In genomic region chr9:6173914-6174313, GRCh38 we compare ENCODE assay signal across 9 cellular contexts. TPM values are rescaled to one million over a fixed set of nuclear protein-coding genes. Genes with fewer than 3 reads are reported as not detected.
"Had no signal": no experiment of that assay in that cellular context is flagged by ENCODE, and none has a peak within 500 bp of the region (broad histone marks: within the 10 kb centered on the region; RNA-seq: fewer than 3 reads in every experiment).

No MANE protein-coding gene starts in this region.

- ATAC-seq: HCT116 had no signal

- H3K27ac ChIP-seq: KMS-11 had no signal

- H3K9me3 ChIP-seq: HAP-1 had no signal

- H3K9ac ChIP-seq: KMS-11 had no signal

- H3K4me2 ChIP-seq: KMS-11 had no signal

- DNase-seq: GOT3, H7, IMR-90, Karpas-422, KBM-7 had no signal

- H3K4me3 ChIP-seq: HAP-1 had no signal

- H3K36me3 ChIP-seq: HAP-1 had no signal

- H3K4me1 ChIP-seq: HAP-1 had no signal

RNA-seq across cellular contexts. Expression of gene IL33, which starts 41.7 kb away (rescaled TPM):
- total RNA-seq: H4, IMR-90 had no signal
- polyA plus RNA-seq: IMR-90 had no signal
